In the genomic region with DNA sequence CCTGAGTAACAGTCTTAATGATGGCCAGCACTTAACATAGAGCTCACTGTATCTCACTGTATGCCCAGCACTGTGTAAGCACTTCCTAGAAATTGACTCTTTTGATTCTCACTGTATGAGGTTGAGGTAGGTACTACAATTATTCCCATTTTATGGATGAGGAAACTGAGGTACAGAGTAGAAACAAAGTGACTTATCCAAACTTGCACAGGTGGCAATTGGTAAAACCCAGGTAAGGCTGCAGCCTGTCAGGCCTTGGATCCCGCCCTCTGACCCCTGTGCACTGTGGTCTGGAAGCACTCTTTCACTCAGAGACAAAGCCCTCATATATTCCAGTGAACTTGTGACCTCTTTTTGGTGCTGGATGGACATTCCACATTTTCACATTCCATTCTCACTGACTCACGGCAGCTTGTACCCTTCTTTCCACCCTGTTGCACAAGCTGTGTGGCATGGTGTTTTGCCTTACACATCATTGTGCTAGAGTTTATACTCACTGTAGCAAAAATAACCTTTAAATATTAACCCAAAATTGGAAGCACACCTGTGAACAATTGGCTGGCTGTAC, we compare ENCODE assay signal across 11 cellular contexts. TPM values are rescaled to one million over a fixed set of nuclear protein-coding genes. Genes with fewer than 3 reads are reported as not detected.
DNase-seq lines count a peak whose midpoint lies in the region; ATAC-seq, FAIRE-seq and TF ChIP-seq lines count a peak whose summit lies in the region.
"Had no signal": no experiment of that assay in that cellular context is flagged by ENCODE, and none has a peak within 500 bp of the region (broad histone marks: within the 10 kb centered on the region; RNA-seq: fewer than 3 reads in every experiment).

No MANE protein-coding gene starts in this region.

- no peaks in the 10 kb centered on the region for H3K4me1 ChIP-seq in left ventricle myocardium inferior
- peaks cover 8% of the 10 kb centered on the region for H3K4me1 ChIP-seq in mammary epithelial cell (ENCODE audit: insufficient read depth, low read length)
- peaks cover 70% of the 10 kb centered on the region for H3K4me1 ChIP-seq in HepG2 (ENCODE audit: insufficient read depth, low read length)
- H3K4me1 ChIP-seq: suprapubic skin had no signal

- H3K4me2 ChIP-seq in mammary epithelial cell (ENCODE audit: insufficient read depth, low read depth, low read length) = peak overlapping the region; percentile 26
- peak overlapping the region; percentile 21 for H3K4me2 ChIP-seq in HepG2 (ENCODE audit: low read depth, low read length)

- H3K79me2 ChIP-seq in mammary epithelial cell (ENCODE audit: insufficient read depth, low read length) = no peaks in the 10 kb centered on the region
- no peaks in the 10 kb centered on the region for H3K79me2 ChIP-seq in HepG2 (ENCODE audit: insufficient read depth, low read length)

- H3K27me3 ChIP-seq in left ventricle myocardium inferior (ENCODE audit: low read depth) = no peaks in the 10 kb centered on the region
- H3K27me3 ChIP-seq in mammary epithelial cell (ENCODE audit: insufficient read depth, low read length) = no peaks in the 10 kb centered on the region
- H3K27me3 ChIP-seq in HepG2 (ENCODE audit: control insufficient read depth in 1 of 2, insufficient read depth in 2 of 2, low read length in 2 of 2) = no peaks in the 10 kb centered on the region
- H3K27me3 ChIP-seq: suprapubic skin had no signal

- WGBS in mammary epithelial cell (ENCODE audit: low coverage, missing lambda C conversion rate) = 54% methylated on average over 2 of the region's 2 CpGs
- WGBS in HepG2 (ENCODE audit: low lambda C conversion rate) = 6% methylated on average over 2 of the region's 2 CpGs

- TF ChIP-seq EP300 in HepG2 (IDR thresholded peaks at IDR 0.05; ENCODE audit: low read depth in 2 of 2, low read length in 2 of 2) (peak; percentile 75 to 93), HepG2 (CRISPR knock-in tag; IDR thresholded peaks at IDR 0.05; ENCODE audit: borderline replicate concordance) (peak; percentile 95)

- in situ Hi-C loops in mammary epithelial cell (cut with MboI; ENCODE audit: low sequenced_read_pairs in 2 of 2) = no loop called here
- in situ Hi-C loops in HepG2 (cut with HindIII; ENCODE audit: extremely low pct_ligation_motif_present, low pct_unique_long_range_greater_than_20kb) = no loop called here

- peak; percentile 51 for ATAC-seq in Right ventricle myocardium superior (ENCODE audit: poor library complexity)
- peak; percentile 93 for ATAC-seq in HepG2
- no peak for ATAC-seq in GM21381 (IDR thresholded peaks at IDR 0.05; ENCODE audit: unreplicated experiment)

- H3K27ac ChIP-seq in left ventricle myocardium inferior (replicated peaks) = no peak overlapping the region
- H3K27ac ChIP-seq in mammary epithelial cell (ENCODE audit: insufficient read depth, low read depth, low read length) = no peak overlapping the region
- peak overlapping the region; percentile 80 for H3K27ac ChIP-seq in HepG2 (ENCODE audit: extremely low read length, insufficient read depth, low read length)
- H3K27ac ChIP-seq: suprapubic skin had no signal

- POLR2A ChIA-PET in HepG2 (lab: Yijun Ruan, JAX) = interaction anchor here (1.0 to 1.8 kb wide), 3 partner anchors 9 to 277 kb away, joined by 4 to 5 read pairs (median 5); partner anchors contain the start of gene IL6ST

- TF ChIP-seq RAD21 in HepG2 (CRISPR knock-in tag; IDR thresholded peaks at IDR 0.05) = no peak; the same call in 1 of the 2 replicates

- BruUV-seq in mammary epithelial cell (replicated peaks; lab: Mats Ljungman, UMichigan) (no TSS peak), HepG2 (replicated peaks; lab: Mats Ljungman, UMichigan) (no TSS peak)

- CTCF ChIA-PET in mammary epithelial cell (lab: Charles Lee; ENCODE audit: low non-redundant PET) (no interaction called here), HepG2 (lab: Yijun Ruan, JAX; ENCODE audit: low intra/inter-chr PET ratio, low total read pairs) (no interaction called here)

- intact Hi-C loops in Right ventricle myocardium superior (cut with DNase I) (no loop called here), left ventricle myocardium inferior (cut with micrococcal nuclease) (no loop called here), mammary epithelial cell (cut with micrococcal nuclease) (no loop called here), HepG2 (cut with micrococcal nuclease; ENCODE audit: unreplicated experiment) (loop anchor here (1.0 kb wide), 1 partner anchor 9 kb away; no protein-coding TSS in a partner anchor)

- H2AFZ ChIP-seq in mammary epithelial cell (ENCODE audit: low read depth, low read length) (no peak overlapping the region), HepG2 (ENCODE audit: low read length) (no peak overlapping the region)

- TF ChIP-seq CTCF in left ventricle myocardium inferior (IDR thresholded peaks at IDR 0.05; ENCODE audit: borderline replicate concordance) = no peak
- no peak for TF ChIP-seq CTCF in mammary epithelial cell (conservative IDR thresholded peaks at IDR 0.05 in 1 of 2, IDR thresholded peaks at IDR 0.05 in 1 of 2; ENCODE audit: extremely low read depth in 1 of 2, insufficient read depth in 1 of 2, low read depth in 1 of 2, low read length in 2 of 2)
- TF ChIP-seq CTCF in HepG2 (CRISPR knock-in tag; IDR thresholded peaks at IDR 0.05) = peak; percentile 12; the same call in 1 of the 2 replicates

- peak; percentile 98 for FAIRE-seq in HepG2 (lab: Jason Lieb, UNC)

- DNase-seq in Right ventricle myocardium superior = no peak
- DNase-seq in left ventricle myocardium inferior = no peak
- peak; percentile 71 for DNase-seq in mammary epithelial cell
- DNase-seq in HepG2 (ENCODE audit: low spot score) = peak; percentile 99
- DNase-seq in RPMI8226 = no peak
- no peak for DNase-seq in KG1 (lab: John Stamatoyannopoulos, UW)
- no peak for DNase-seq in cerebellar nuclear complex (lab: John Stamatoyannopoulos, UW)
- DNase-seq: AML-193, T-helper 1 cell had no signal

- TF ChIP-seq POLR2A in HepG2 (IDR thresholded peaks at IDR 0.05; ENCODE audit: insufficient read depth in 1 of 2, low read depth in 2 of 2, low read length in 2 of 2) = no peak

- H3K9me3 ChIP-seq in left ventricle myocardium inferior (replicated peaks) (peaks cover 5% of the 10 kb centered on the region), mammary epithelial cell (replicated peaks; ENCODE audit: insufficient read depth, low read length) (no peaks in the 10 kb centered on the region), HepG2 (ENCODE audit: low read length) (no peaks in the 10 kb centered on the region)
- H3K9me3 ChIP-seq: suprapubic skin had no signal

- dilution Hi-C loops in mammary epithelial cell (cut with HindIII; ENCODE audit: low sequenced_read_pairs) = no loop called here

- no peak overlapping the region for H3K4me3 ChIP-seq in left ventricle myocardium inferior
- H3K4me3 ChIP-seq in mammary epithelial cell (replicated peaks in 1 of 3; ENCODE audit: insufficient read depth in 1 of 3, low read depth in 2 of 3, low read length in 3 of 3) = no peak overlapping the region
- H3K4me3 ChIP-seq in HepG2 (replicated peaks in 1 of 3; ENCODE audit: insufficient read depth in 1 of 3, low read depth in 2 of 3, low read length in 3 of 3) = peak overlapping the region in 1 of 3 experiments; percentile 4; a peak in 1 of 6 replicates
- H3K4me3 ChIP-seq: suprapubic skin had no signal

- no peak overlapping the region for H3K9ac ChIP-seq in mammary epithelial cell (ENCODE audit: insufficient read depth, low read length)
- H3K9ac ChIP-seq in HepG2 (ENCODE audit: insufficient read depth, low read depth, low read length) = peak overlapping the region; percentile 22

- no peaks in the 10 kb centered on the region for H4K20me1 ChIP-seq in mammary epithelial cell (ENCODE audit: insufficient read depth, low read length)
- no peaks in the 10 kb centered on the region for H4K20me1 ChIP-seq in HepG2 (ENCODE audit: insufficient read depth, low read length)

- H3K36me3 ChIP-seq in left ventricle myocardium inferior (no peaks in the 10 kb centered on the region), mammary epithelial cell (ENCODE audit: insufficient read depth, low read length) (no peaks in the 10 kb centered on the region), HepG2 (replicated peaks in 1 of 2; ENCODE audit: control insufficient read depth in 1 of 2, insufficient read depth in 2 of 2, low read length in 2 of 2) (no peaks in the 10 kb centered on the region)
- H3K36me3 ChIP-seq: suprapubic skin had no signal

TF ChIP-seq in HepG2, 621 proteins besides CTCF, POLR2A, EP300 and RAD21 (continues in another document):
- TF ChIP-seq ZNF83 (CRISPR knock-in tag; IDR thresholded peaks at IDR 0.05; ENCODE audit: borderline replicate concordance) = no peak

RNA-seq across cellular contexts. Expression of gene ANKRD55, which starts 21.7 kb away (rescaled TPM):
- total RNA-seq in Right ventricle myocardium superior = not detected
- total RNA-seq in left ventricle myocardium inferior = 0.27 TPM
- not detected for total RNA-seq in mammary epithelial cell
- not detected for polyA plus RNA-seq in mammary epithelial cell
- not detected for polyA minus RNA-seq in mammary epithelial cell
- 0.11 and 0.31 TPM in 2 replicates for total RNA-seq in HepG2 (2016; rRNA removed; fragmentation: Illumina TruSeq; extraction: Trizol)
- total RNA-seq in HepG2 (2016; cell fraction: cytosol; rRNA removed; fragmentation: Illumina TruSeq; extraction: Trizol; ENCODE audit: low read depth) = not detected in 2 replicates
- 0.17 TPM in 1 of 2 replicates, not detected in the other for total RNA-seq in HepG2 (2016; cell fraction: insoluble cytoplasmic fraction; rRNA removed; fragmentation: Illumina TruSeq; extraction: Trizol)
- 0.24 and 0.31 TPM in 2 replicates for total RNA-seq in HepG2 (2016; cell fraction: membrane; rRNA removed; fragmentation: Illumina TruSeq; extraction: Trizol)
- 0.25 TPM in 1 of 2 replicates, not detected in the other for total RNA-seq in HepG2 (2016; cell fraction: nucleus; rRNA removed; fragmentation: Illumina TruSeq; extraction: Trizol)
- polyA plus RNA-seq in HepG2 (2011; rRNA removed) = 0.10 and 0.28 TPM in 2 replicates
- 0.12 and 0.13 TPM in 2 replicates for polyA plus RNA-seq in HepG2 (2011; cell fraction: cytosol; rRNA removed)
- polyA plus RNA-seq in HepG2 (2011; cell fraction: nucleus; rRNA removed) = 0.09 and 0.18 TPM in 2 replicates
- polyA plus RNA-seq in HepG2 (2012) = 0.12 TPM in 1 of 2 replicates, not detected in the other
- 0.15 and 0.29 TPM in 2 replicates for polyA plus RNA-seq in HepG2 (2016; cell fraction: cytosol; fragmentation: Illumina TruSeq; extraction: Trizol; ENCODE audit: low read depth)
- polyA plus RNA-seq in HepG2 (2016; cell fraction: insoluble cytoplasmic fraction; fragmentation: Illumina TruSeq; extraction: Trizol; ENCODE audit: low read depth) = 0.40 and 0.46 TPM in 2 replicates
- polyA plus RNA-seq in HepG2 (2016; cell fraction: membrane; fragmentation: Illumina TruSeq; extraction: Trizol; ENCODE audit: low read depth) = 0.19 and 0.24 TPM in 2 replicates
- 0.31 TPM in 1 of 2 replicates, not detected in the other for polyA plus RNA-seq in HepG2 (2016; cell fraction: nucleus; fragmentation: Illumina TruSeq; extraction: Trizol; ENCODE audit: insufficient read depth, low read depth)
- polyA minus RNA-seq in HepG2 (2011; rRNA and poly(A)+ RNA removed; ENCODE audit: low replicate concordance) = 0.21 TPM in 1 of 2 replicates, not detected in the other
- not detected in 2 replicates for polyA minus RNA-seq in HepG2 (2011; cell fraction: cytosol; rRNA and poly(A)+ RNA removed)
- polyA minus RNA-seq in HepG2 (2011; cell fraction: nucleus; rRNA and poly(A)+ RNA removed) = not detected in 2 replicates

Comparison
In these comparisons a context has a peak if more than half of its experiments do, and no peak if none do; other contexts are left out.
1. DNase-seq: peak in mammary epithelial cell (single experiment) and HepG2 (single experiment); none in Right ventricle myocardium superior (single experiment), left ventricle myocardium inferior (single experiment), RPMI8226 (single experiment), KG1 (single experiment) and cerebellar nuclear complex (0 of 2).